Comparison of ENCODE assay signal across 29 cellular contexts in genomic region chr4:67750691-67751090, GRCh38. TPM values are rescaled to one million over a fixed set of nuclear protein-coding genes. Genes with fewer than 3 reads are reported as not detected.
"Had no signal": no experiment of that assay in that cellular context is flagged by ENCODE, and none has a peak within 500 bp of the region (broad histone marks: within the 10 kb centered on the region; RNA-seq: fewer than 3 reads in every experiment).

No MANE protein-coding gene starts in this region.

- H3K4me3 ChIP-seq: coronary artery, prostate gland, spleen, upper lobe of left lung had no signal

- H3K27me3 ChIP-seq: spleen, upper lobe of left lung had no signal

- H3K36me3 ChIP-seq: prostate gland, spleen, upper lobe of left lung had no signal

- H3K4me1 ChIP-seq: prostate gland, upper lobe of left lung had no signal

- H3K27ac ChIP-seq: coronary artery, prostate gland, spleen, upper lobe of left lung had no signal

- H3K9me3 ChIP-seq: prostate gland, spleen, upper lobe of left lung had no signal

- DNase-seq: activated CD4-positive, alpha-beta T cell treated with anti-CD3 and anti-CD28 coated beads for 36 hours; activated CD4-positive, alpha-beta T cell treated with anti-CD3 and anti-CD28 coated beads, Interleukin-2, amount 50 U/mL, for 4 hours; activated CD8-positive, alpha-beta memory T cell treated with anti-CD3 and anti-CD28 coated beads for 24 hours; activated CD8-positive, alpha-beta memory T cell treated with anti-CD3 and anti-CD28 coated beads, Interleukin-2, amount 50 U/mL, for 4 hours; activated naive CD4-positive, alpha-beta T cell treated with Interleukin-2 at 50 U/mL for 16 hours; activated naive CD8-positive, alpha-beta T cell treated with anti-CD3 and anti-CD28 coated beads for 36 hours; activated T-cell treated with anti-CD3 and anti-CD28 coated beads, Interleukin-2, amount 50 U/mL, for 4 hours; cerebellar nuclear complex; endodermal cell; head of caudate nucleus; hypothalamus; islet precursor cell; left colon; mesendoderm; naive thymus-derived CD4-positive, alpha-beta T cell; spleen; stimulated activated CD4-positive, alpha-beta T cell treated with anti-CD3 and anti-CD28 coated beads, Interleukin-4, amount 100 ng/mL, for 1 hour; stimulated activated naive CD4-positive, alpha-beta T cell; T-helper 1 cell; upper lobe of left lung had no signal

- ATAC-seq: activated CD4-positive, alpha-beta T cell treated with anti-CD3 and anti-CD28 coated beads for 36 hours; activated T-cell treated with anti-CD3 and anti-CD28 coated beads, Interleukin-2, amount 50 U/mL, for 4 hours; left colon; naive thymus-derived CD4-positive, alpha-beta T cell; WTC11 had no signal

RNA-seq across cellular contexts. Expression of gene GNRHR, which starts 3.5 kb away (rescaled TPM):
- total RNA-seq: activated CD4-positive, alpha-beta T cell treated with anti-CD3 and anti-CD28 coated beads for 36 hours; activated naive CD8-positive, alpha-beta T cell treated with anti-CD3 and anti-CD28 coated beads for 36 hours; activated T-cell treated with anti-CD3 and anti-CD28 coated beads, Interleukin-2, amount 50 U/mL, for 4 hours; endodermal cell; epithelial cell of proximal tubule; fibroblast of lung; left colon; lower leg skin; naive thymus-derived CD4-positive, alpha-beta T cell; neural crest cell; osteocyte; prostate gland; upper lobe of left lung; WTC11 had no signal
- polyA plus RNA-seq: fibroblast of lung; naive thymus-derived CD4-positive, alpha-beta T cell; spleen; thymus had no signal
